23 cellular contexts compared by ENCODE assay signal in genomic region chr12:3697311-3697870, GRCh38. TPM values are rescaled to one million over a fixed set of nuclear protein-coding genes. Genes with fewer than 3 reads are reported as not detected.
DNase-seq lines count a peak whose midpoint lies in the region; ATAC-seq and TF ChIP-seq lines count a peak whose summit lies in the region.
"Had no signal": no experiment of that assay in that cellular context is flagged by ENCODE, and none has a peak within 500 bp of the region (broad histone marks: within the 10 kb centered on the region; RNA-seq: fewer than 3 reads in every experiment).

No MANE protein-coding gene starts in this region.

- H3K9me3 ChIP-seq in BLaER1 treated with 17β-estradiol and CSF1 and Interleukin-3, amounts not matched to agents 10 nM and 100 nM (replicated peaks in 1 of 11), result peaks cover 0 to 26% (median 22%) of the 10 kb centered on the region in 11 experiments; a peak in 18 of 22 replicates
- H3K9me3 ChIP-seq in esophagus muscularis mucosa (no peaks in the 10 kb centered on the region), osteoblast (ENCODE audit: low read depth, low read length) (no peaks in the 10 kb centered on the region)
- H3K9me3 ChIP-seq: body of pancreas, tibial artery had no signal

- H3K4me3 ChIP-seq in BLaER1 treated with 17β-estradiol and CSF1 and Interleukin-3, amounts not matched to agents 10 nM and 100 nM, result no peak overlapping the region
- H3K4me3 ChIP-seq in esophagus muscularis mucosa, result no peak overlapping the region
- H3K4me3 ChIP-seq in osteoblast (ENCODE audit: insufficient read depth, low read length), result no peak overlapping the region
- H3K4me3 ChIP-seq: body of pancreas, coronary artery, skin epidermis, tibial artery had no signal

- no peaks in the 10 kb centered on the region for H3K79me2 ChIP-seq in osteoblast (ENCODE audit: insufficient read depth, low read length)

- peaks cover 13 to 33% (median 22%) of the 10 kb centered on the region in 10 experiments for H3K4me1 ChIP-seq in BLaER1 treated with 17β-estradiol and CSF1 and Interleukin-3, amounts not matched to agents 10 nM and 100 nM
- peaks cover 0 to 10% (median 2%) of the 10 kb centered on the region in 4 donors for H3K4me1 ChIP-seq in esophagus muscularis mucosa
- peaks cover 24% of the 10 kb centered on the region for H3K4me1 ChIP-seq in osteoblast (ENCODE audit: insufficient read depth, low read length)
- H3K4me1 ChIP-seq: tibial artery had no signal

- intact Hi-C loops in esophagus muscularis mucosa (cut with DNase I), result no loop called here

- ATAC-seq in HG03565 (IDR thresholded peaks at IDR 0.05; ENCODE audit: unreplicated experiment) (no peak), left lobe of liver (no peak)
- ATAC-seq: CD8-positive, alpha-beta T cell; stimulated activated naive CD8-positive, alpha-beta T cell treated with anti-CD3 and anti-CD28 coated beads, Interleukin-15, Interleukin-2, amounts not matched to agents 100 U/mL and 50 U/mL, for 24 hours had no signal

- peak overlapping the region; percentile 22 for H2AFZ ChIP-seq in osteoblast (ENCODE audit: low read length)

- TF ChIP-seq POLR2A in esophagus muscularis mucosa (IDR thresholded peaks at IDR 0.05; ENCODE audit: low read depth), result no peak

- no peak overlapping the region; a peak in 1 of 22 replicates for H3K9ac ChIP-seq in BLaER1 treated with 17β-estradiol and CSF1 and Interleukin-3, amounts not matched to agents 10 nM and 100 nM

- DNase-seq in NCI-H69 (lab: John Stamatoyannopoulos, UW), result peak; percentile 19
- DNase-seq in esophagus muscularis mucosa (ENCODE audit: extremely low spot score), result peak; percentile 60
- peak; percentile 87 for DNase-seq in osteoblast (ENCODE audit: insufficient read length, low spot score, missing footprints)
- no peak for DNase-seq in GM13977 (ENCODE audit: low spot score)
- no peak for DNase-seq in NCI-H146 (lab: John Stamatoyannopoulos, UW)
- DNase-seq in left lobe of liver (ENCODE audit: low spot score), result no peak
- DNase-seq: activated CD4-positive, alpha-beta T cell treated with anti-CD3 and anti-CD28 coated beads for 48 hours; activated naive CD8-positive, alpha-beta T cell treated with anti-CD3 and anti-CD28 coated beads for 36 hours; body of pancreas; CD8-positive, alpha-beta T cell; endodermal cell; hippocampal formation; kidney; NCI-H1436; occipital lobe; stimulated activated CD4-positive, alpha-beta T cell treated with anti-CD3 and anti-CD28 coated beads, Interleukin-2, amount 100 ng/mL, for 48 hours; stimulated activated naive CD8-positive, alpha-beta T cell treated with anti-CD3 and anti-CD28 coated beads, Interleukin-15, Interleukin-2, amounts not matched to agents 100 U/mL and 50 U/mL, for 24 hours; T-helper 1 cell; tibial artery had no signal

- in situ Hi-C loops in GM13977 (cut with MboI; ENCODE audit: low pct_unique_long_range_greater_than_20kb, low sequenced_read_pairs, unreplicated experiment), result no loop called here

- H3K4me2 ChIP-seq in BLaER1 treated with 17β-estradiol and CSF1 and Interleukin-3, amounts not matched to agents 10 nM and 100 nM, result peak overlapping the region in 8 of 11 experiments; percentile 17 to 68 (median 57); a peak in 10 of 22 replicates
- H3K4me2 ChIP-seq in osteoblast (ENCODE audit: insufficient read depth, low read length), result peak overlapping the region; percentile 64

- peaks cover 0 to 23% (median 15%) of the 10 kb centered on the region in 11 experiments; a peak in 8 of 22 replicates for H4K20me1 ChIP-seq in BLaER1 treated with 17β-estradiol and CSF1 and Interleukin-3, amounts not matched to agents 10 nM and 100 nM
- H4K20me1 ChIP-seq in osteoblast (ENCODE audit: insufficient read depth, low read length), result no peaks in the 10 kb centered on the region

- peak overlapping the region in 7 of 11 experiments; percentile 5 to 52 (median 39); a peak in 11 of 22 replicates for H3K27ac ChIP-seq in BLaER1 treated with 17β-estradiol and CSF1 and Interleukin-3, amounts not matched to agents 10 nM and 100 nM
- no peak overlapping the region for H3K27ac ChIP-seq in esophagus muscularis mucosa (replicated peaks in 1 of 4)
- H3K27ac ChIP-seq in osteoblast (ENCODE audit: low read depth, low read length), result peak overlapping the region; percentile 91
- H3K27ac ChIP-seq: body of pancreas, coronary artery, tibial artery had no signal

- WGBS in esophagus muscularis mucosa, result 91% methylated on average over 5 of the region's 5 CpGs

- no peaks in the 10 kb centered on the region for H3K27me3 ChIP-seq in BLaER1 treated with 17β-estradiol and CSF1 and Interleukin-3, amounts not matched to agents 10 nM and 100 nM
- H3K27me3 ChIP-seq in esophagus muscularis mucosa (no peaks in the 10 kb centered on the region), osteoblast (ENCODE audit: insufficient read depth, low read length) (no peaks in the 10 kb centered on the region)
- H3K27me3 ChIP-seq: body of pancreas, tibial artery had no signal

- TF ChIP-seq EP300 in esophagus muscularis mucosa (IDR thresholded peaks at IDR 0.05), result no peak

- TF ChIP-seq CTCF in esophagus muscularis mucosa (IDR thresholded peaks at IDR 0.05) (no peak), osteoblast (IDR thresholded peaks at IDR 0.05; ENCODE audit: extremely low read depth, low read depth, low read length) (no peak), GM13977 (IDR thresholded peaks at IDR 0.05; ENCODE audit: extremely low read depth, insufficient read depth, missing control alignments) (no peak)

- H3K36me3 ChIP-seq in BLaER1 treated with 17β-estradiol and CSF1 and Interleukin-3, amounts not matched to agents 10 nM and 100 nM, result peaks cover 44 to 92% (median 76%) of the 10 kb centered on the region in 11 experiments
- H3K36me3 ChIP-seq in esophagus muscularis mucosa (no peaks in the 10 kb centered on the region), osteoblast (ENCODE audit: insufficient read depth, low read length) (peaks cover 6% of the 10 kb centered on the region)
- H3K36me3 ChIP-seq: tibial artery had no signal

RNA-seq across cellular contexts. Expression of gene CRACR2A, which starts 55.5 kb away (rescaled TPM):
- total RNA-seq in esophagus muscularis mucosa (1 to 10 TPM; 1.1 to 3.3 (median 2.8) TPM), osteoblast (13.8 and 16.3 TPM in 2 replicates), left lobe of liver (0.93 TPM)

Comparison
In these comparisons a context has a peak if more than half of its experiments do, and no peak if none do; other contexts are left out.
1. H3K27ac ChIP-seq: peak in BLaER1 treated with 17β-estradiol and CSF1 and Interleukin-3, amounts not matched to agents 10 nM and 100 nM (7 of 11) and osteoblast (single experiment); none in esophagus muscularis mucosa (0 of 4).
2. DNase-seq: peak in NCI-H69 (single experiment), esophagus muscularis mucosa (single experiment) and osteoblast (single experiment); none in GM13977 (single experiment), NCI-H146 (single experiment) and left lobe of liver (single experiment).